8 cellular contexts compared by ENCODE assay signal in the genomic region with DNA sequence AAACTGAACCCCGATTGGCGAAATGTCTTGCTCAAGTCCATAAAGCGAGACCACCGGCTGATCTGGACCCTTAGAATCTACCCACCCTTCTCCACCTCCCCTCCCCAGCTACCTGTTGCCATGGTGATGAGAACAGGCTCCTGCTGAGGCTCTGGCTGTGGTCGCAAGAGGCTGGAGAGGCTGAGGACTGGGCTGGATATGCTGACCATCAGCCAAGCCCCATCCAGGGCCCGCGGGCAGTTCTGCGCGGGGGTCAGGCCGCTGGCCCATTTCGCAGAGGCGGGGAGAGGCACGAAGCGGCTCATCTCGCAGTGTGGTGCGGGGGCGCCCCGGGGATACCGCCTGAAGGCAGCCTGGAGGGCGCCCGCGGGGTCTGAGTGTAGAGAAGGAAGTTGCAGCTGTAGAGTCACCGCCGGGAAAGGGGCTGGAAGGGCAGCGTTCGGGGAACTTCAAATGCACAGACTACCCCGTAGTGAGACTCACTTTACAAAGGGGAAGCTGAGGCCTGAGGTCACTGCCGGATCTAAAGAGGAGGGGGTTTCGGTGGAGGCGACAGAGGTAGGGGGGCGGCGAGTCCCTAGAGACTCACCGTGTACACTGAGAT. TPM values are rescaled to one million over a fixed set of nuclear protein-coding genes. Genes with fewer than 3 reads are reported as not detected.
A peak's percentile ranks its signal among the peaks of the same experiment; 100 is the strongest.
DNase-seq lines count a peak whose midpoint lies in the region; ATAC-seq and TF ChIP-seq lines count a peak whose summit lies in the region.

No MANE protein-coding gene starts in this region.

- peaks cover 21% of the 10 kb centered on the region for H4K20me1 ChIP-seq in OCI-LY3 (ENCODE audit: insufficient read depth, low read length)

- H2AFZ ChIP-seq in OCI-LY3 (ENCODE audit: low read depth, low read length) (no peak overlapping the region), parathyroid adenoma (peak overlapping the region; percentile 91)

- peak overlapping the region; percentile 98 for H3K27ac ChIP-seq in OCI-LY3 (ENCODE audit: low read length)
- no peak overlapping the region for H3K27ac ChIP-seq in cardiac muscle cell
- H3K27ac ChIP-seq in parathyroid adenoma, result peak overlapping the region; percentile 96

- peaks cover 36% of the 10 kb centered on the region for H3K36me3 Mint-ChIP-seq in activated naive CD8-positive, alpha-beta T cell treated with anti-CD3 and anti-CD28 coated beads, Interleukin-2, amount 10 ng/mL, durations not matched to agents 7 days and 5 days

- H3K4me3 ChIP-seq in OCI-LY3 (ENCODE audit: low read length), result peak overlapping the region; percentile 95
- peak overlapping the region; percentile 49 for H3K4me3 ChIP-seq in cardiac muscle cell
- peak overlapping the region; percentile 94 for H3K4me3 ChIP-seq in parathyroid adenoma (ENCODE audit: low read depth, low read length)

- H3K9ac ChIP-seq in OCI-LY3 (ENCODE audit: low read length) (peak overlapping the region; percentile 99), parathyroid adenoma (peak overlapping the region; percentile 75)

- H3K4me1 ChIP-seq in OCI-LY3 (ENCODE audit: low read length), result peaks cover 29% of the 10 kb centered on the region
- peaks cover 4% of the 10 kb centered on the region for H3K4me1 ChIP-seq in cardiac muscle cell (ENCODE audit: low read depth)
- peaks cover 18% of the 10 kb centered on the region for H3K4me1 ChIP-seq in parathyroid adenoma

- H3K36me3 ChIP-seq in OCI-LY3 (replicated peaks; ENCODE audit: low read depth, low read length), result peaks cover 22% of the 10 kb centered on the region
- H3K36me3 ChIP-seq in cardiac muscle cell, result no peaks in the 10 kb centered on the region
- H3K36me3 ChIP-seq in parathyroid adenoma (ENCODE audit: control insufficient read depth, insufficient read depth, low read length), result no peaks in the 10 kb centered on the region

- peaks cover 40% of the 10 kb centered on the region for H3K4me1 Mint-ChIP-seq in activated naive CD8-positive, alpha-beta T cell treated with anti-CD3 and anti-CD28 coated beads, Interleukin-2, amount 10 ng/mL, durations not matched to agents 7 days and 5 days

- no peaks in the 10 kb centered on the region for H3K27me3 Mint-ChIP-seq in activated naive CD8-positive, alpha-beta T cell treated with anti-CD3 and anti-CD28 coated beads, Interleukin-2, amount 10 ng/mL, durations not matched to agents 7 days and 5 days

- peak overlapping the region; percentile 98 for H3K4me3 Mint-ChIP-seq in activated naive CD8-positive, alpha-beta T cell treated with anti-CD3 and anti-CD28 coated beads, Interleukin-2, amount 10 ng/mL, durations not matched to agents 7 days and 5 days

- H3K27me3 ChIP-seq in OCI-LY3 (ENCODE audit: low read depth, low read length) (no peaks in the 10 kb centered on the region), cardiac muscle cell (no peaks in the 10 kb centered on the region), parathyroid adenoma (ENCODE audit: control insufficient read depth, insufficient read depth, low read length) (no peaks in the 10 kb centered on the region)

- ATAC-seq in HG03045 (IDR thresholded peaks at IDR 0.05; ENCODE audit: unreplicated experiment), result peak; percentile 3
- ATAC-seq in activated naive CD8-positive, alpha-beta T cell treated with anti-CD3 and anti-CD28 coated beads, Interleukin-2, amount 10 ng/mL, durations not matched to agents 7 days and 5 days (ENCODE audit: low read depth), result peak; percentile 2

- DNase-seq in DMS53 treated with DMSO at 0.1 percent for 48 hours (lab: John Stamatoyannopoulos, UW; ENCODE audit: unreplicated experiment) (peak; percentile 21), cardiac muscle cell (ENCODE audit: low read depth in 1 of 2, low spot score in 1 of 2) (peak in 1 of 2 donors; percentile 29), T1000 (lab: John Stamatoyannopoulos, UW) (no peak), putamen (ENCODE audit: low spot score) (no peak)
- peak; percentile 68 for DNase-seq in activated naive CD8-positive, alpha-beta T cell treated with anti-CD3 and anti-CD28 coated beads, Interleukin-2, amount 10 ng/mL, durations not matched to agents 7 days and 5 days

- H3K79me2 ChIP-seq in OCI-LY3 (ENCODE audit: low read length) (peaks cover 65% of the 10 kb centered on the region), parathyroid adenoma (peaks cover 14% of the 10 kb centered on the region)

- H3K9me3 ChIP-seq in OCI-LY3 (ENCODE audit: insufficient read depth, low read length), result no peaks in the 10 kb centered on the region
- no peaks in the 10 kb centered on the region for H3K9me3 ChIP-seq in cardiac muscle cell (ENCODE audit: low read depth)
- no peaks in the 10 kb centered on the region for H3K9me3 ChIP-seq in parathyroid adenoma (ENCODE audit: control insufficient read depth, low read length)

- H3K4me2 ChIP-seq in OCI-LY3 (ENCODE audit: low read length) (peak overlapping the region; percentile 74), parathyroid adenoma (ENCODE audit: low read length) (peak overlapping the region; percentile 100)

- peak overlapping the region; percentile 97 for H3K27ac Mint-ChIP-seq in activated naive CD8-positive, alpha-beta T cell treated with anti-CD3 and anti-CD28 coated beads, Interleukin-2, amount 10 ng/mL, durations not matched to agents 7 days and 5 days

- TF ChIP-seq CTCF in OCI-LY3 (IDR thresholded peaks at IDR 0.05; ENCODE audit: low read depth, low read length) (no peak), cardiac muscle cell (IDR thresholded peaks at IDR 0.05; ENCODE audit: low read depth, low read length) (no peak), parathyroid adenoma (IDR thresholded peaks at IDR 0.05) (no peak)

- H3K9me3 Mint-ChIP-seq in activated naive CD8-positive, alpha-beta T cell treated with anti-CD3 and anti-CD28 coated beads, Interleukin-2, amount 10 ng/mL, durations not matched to agents 7 days and 5 days, result no peaks in the 10 kb centered on the region

- POLR2A ChIA-PET in activated naive CD8-positive, alpha-beta T cell treated with anti-CD3 and anti-CD28 coated beads, Interleukin-2, amount 10 ng/mL, durations not matched to agents 7 days and 5 days (lab: Charles Lee), result interaction anchor here (0.6 to 2.8 kb wide), 15 partner anchors 12 to 341 kb away, joined by 3 to 62 read pairs (median 5); partner anchors contain the start of genes B3GALT4, BAK1, CUTA and PFDN6

RNA-seq across cellular contexts. Expression of gene TAPBP, which starts 0.7 kb away (rescaled TPM):
- total RNA-seq in activated naive CD8-positive, alpha-beta T cell treated with anti-CD3 and anti-CD28 coated beads, Interleukin-2, amount 10 ng/mL, durations not matched to agents 7 days and 5 days, result 100 to 1,000 TPM; 250 to 257 TPM
- 29.9 and 36.4 TPM in 2 replicates for total RNA-seq in cardiac muscle cell
- polyA plus RNA-seq in cardiac muscle cell, result 30.8 and 39.2 TPM in 2 replicates

RNA-seq across cellular contexts. Expression of gene ZBTB22, which starts 4.3 kb away (rescaled TPM):
- total RNA-seq in activated naive CD8-positive, alpha-beta T cell treated with anti-CD3 and anti-CD28 coated beads, Interleukin-2, amount 10 ng/mL, durations not matched to agents 7 days and 5 days, result 10 to 100 TPM; 20.9 to 24.5 TPM
- 37.0 and 48.0 TPM in 2 replicates for total RNA-seq in cardiac muscle cell
- 29.1 and 40.7 TPM in 2 replicates for polyA plus RNA-seq in cardiac muscle cell

RNA-seq across cellular contexts. Expression of gene DAXX, which starts 9.6 kb away (rescaled TPM):
- 100 to 1,000 TPM; 108 to 117 TPM for total RNA-seq in activated naive CD8-positive, alpha-beta T cell treated with anti-CD3 and anti-CD28 coated beads, Interleukin-2, amount 10 ng/mL, durations not matched to agents 7 days and 5 days
- 27.6 and 44.3 TPM in 2 replicates for total RNA-seq in cardiac muscle cell
- 38.7 and 39.9 TPM in 2 replicates for polyA plus RNA-seq in cardiac muscle cell

RNA-seq across cellular contexts. Expression of gene RGL2, which starts 14.5 kb away (rescaled TPM):
- 10 to 100 TPM; 65.4 to 65.5 TPM for total RNA-seq in activated naive CD8-positive, alpha-beta T cell treated with anti-CD3 and anti-CD28 coated beads, Interleukin-2, amount 10 ng/mL, durations not matched to agents 7 days and 5 days
- total RNA-seq in cardiac muscle cell, result 61.8 and 89.8 TPM in 2 replicates
- polyA plus RNA-seq in cardiac muscle cell, result 86.1 and 115 TPM in 2 replicates

RNA-seq across cellular contexts. Expression of gene PFDN6, which starts 23.8 kb away (rescaled TPM):
- 10 to 100 TPM; 53.3 to 54.7 TPM for total RNA-seq in activated naive CD8-positive, alpha-beta T cell treated with anti-CD3 and anti-CD28 coated beads, Interleukin-2, amount 10 ng/mL, durations not matched to agents 7 days and 5 days
- total RNA-seq in cardiac muscle cell, result 72.8 and 95.3 TPM in 2 replicates
- 34.2 and 35.1 TPM in 2 replicates for polyA plus RNA-seq in cardiac muscle cell

Comparison
In these comparisons a context has a peak if more than half of its experiments do, and no peak if none do; other contexts are left out.
1. DNase-seq: peak in DMS53 treated with DMSO at 0.1 percent for 48 hours (single experiment) and activated naive CD8-positive, alpha-beta T cell treated with anti-CD3 and anti-CD28 coated beads, Interleukin-2, amount 10 ng/mL, durations not matched to agents 7 days and 5 days (single experiment); none in T1000 (single experiment) and putamen (single experiment).
2. Peak in every context shown above with its lines, with median percentiles within 50 percentile points of each other: H3K4me3 ChIP-seq.